ENCODE assay signal across 8 cellular contexts in genomic region chr2:237572021-237572741, GRCh38.
A peak's percentile ranks its signal among the peaks of the same experiment; 100 is the strongest.
DNase-seq lines count a peak whose midpoint lies in the region; ATAC-seq and TF ChIP-seq lines count a peak whose summit lies in the region.

No MANE protein-coding gene starts in this region.

- peak; percentile 80 for DNase-seq in AG09319 (ENCODE audit: extremely low read depth, low read depth)
- peak; percentile 69 for DNase-seq in NCI-H526 treated with DMSO at 0.1 percent for 48 hours (lab: John Stamatoyannopoulos, UW)
- DNase-seq in activated CD4-positive, alpha-beta T cell treated with anti-CD3 and anti-CD28 coated beads, Interleukin-2, amount 50 U/mL, for 48 hours: peak; percentile 92 to 94
- DNase-seq in ecto neural progenitor cell (ENCODE audit: low spot score): peak; percentile 93
- peak; percentile 95 for DNase-seq in medulla oblongata (ENCODE audit: extremely low spot score)
- peak; percentile 77 to 91 (median 84) for DNase-seq in stimulated activated CD4-positive, alpha-beta T cell treated with anti-CD3 and anti-CD28 coated beads, TNF-alpha, amount 100 ng/mL, for 48 hours (ENCODE audit: low read depth in 3 of 3)

- peak; percentile 95 for TF ChIP-seq CTCF in AG09319 (IDR thresholded peaks at IDR 0.05; ENCODE audit: low read depth, low read length)

- ATAC-seq in GM19023 (IDR thresholded peaks at IDR 0.05; ENCODE audit: unreplicated experiment) (peak; percentile 74), HG03442 (IDR thresholded peaks at IDR 0.05; ENCODE audit: unreplicated experiment) (peak; percentile 87)

Comparison
In these comparisons a context has a peak if more than half of its experiments do, and no peak if none do; other contexts are left out.
1. Peak in every context shown above with its lines: DNase-seq and ATAC-seq.